1 cellular context compared by ENCODE assay signal in the genomic region with DNA sequence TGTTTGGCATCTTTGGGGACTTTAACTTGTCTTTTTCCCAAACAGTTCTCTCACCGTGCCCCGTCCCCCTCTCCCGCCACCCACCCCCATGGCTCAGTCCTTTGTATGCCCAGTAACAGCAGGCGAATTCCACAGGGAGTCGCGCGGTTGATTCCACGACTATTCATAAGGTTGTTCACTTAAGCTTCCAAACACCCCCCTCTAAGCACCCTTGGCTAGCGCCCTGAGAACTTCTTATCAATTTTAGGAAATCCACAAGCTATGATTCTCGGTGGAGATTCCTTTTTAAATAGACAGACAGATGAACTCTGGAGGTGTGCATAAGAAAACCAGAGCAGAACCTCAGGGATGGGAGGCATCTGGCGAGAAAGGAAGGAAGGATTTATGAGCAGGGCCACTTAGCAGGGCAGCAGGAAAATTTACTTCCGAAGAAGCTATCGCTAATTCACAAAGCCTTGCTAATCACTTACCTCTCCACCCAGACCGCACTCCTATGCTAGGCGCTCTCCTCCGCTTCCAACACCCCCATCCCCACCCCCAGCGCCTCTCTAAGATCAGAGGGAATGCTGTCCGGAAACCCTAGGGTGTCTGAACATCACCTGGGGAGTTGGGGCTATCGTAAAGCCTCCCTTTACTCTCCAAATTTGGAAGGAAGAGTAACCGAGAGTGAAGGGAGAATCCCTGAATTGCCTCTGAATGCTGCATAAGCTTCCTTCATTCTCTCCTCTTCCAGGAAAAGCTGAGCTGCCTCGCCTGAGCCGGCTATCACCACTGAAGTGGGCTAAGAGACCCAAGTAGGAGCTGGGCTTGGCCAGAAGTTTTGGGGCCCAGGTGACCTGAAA.
TF ChIP-seq lines count a peak whose summit lies in the region.

No MANE protein-coding gene starts in this region.

TF ChIP-seq in HepG2, 621 proteins besides CTCF, POLR2A, EP300 and RAD21:
- TF ChIP-seq, protein P1, sequence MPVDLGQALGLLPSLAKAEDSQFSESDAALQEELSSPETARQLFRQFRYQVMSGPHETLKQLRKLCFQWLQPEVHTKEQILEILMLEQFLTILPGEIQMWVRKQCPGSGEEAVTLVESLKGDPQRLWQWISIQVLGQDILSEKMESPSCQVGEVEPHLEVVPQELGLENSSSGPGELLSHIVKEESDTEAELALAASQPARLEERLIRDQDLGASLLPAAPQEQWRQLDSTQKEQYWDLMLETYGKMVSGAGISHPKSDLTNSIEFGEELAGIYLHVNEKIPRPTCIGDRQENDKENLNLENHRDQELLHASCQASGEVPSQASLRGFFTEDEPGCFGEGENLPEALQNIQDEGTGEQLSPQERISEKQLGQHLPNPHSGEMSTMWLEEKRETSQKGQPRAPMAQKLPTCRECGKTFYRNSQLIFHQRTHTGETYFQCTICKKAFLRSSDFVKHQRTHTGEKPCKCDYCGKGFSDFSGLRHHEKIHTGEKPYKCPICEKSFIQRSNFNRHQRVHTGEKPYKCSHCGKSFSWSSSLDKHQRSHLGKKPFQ (CRISPR knock-in tag; IDR thresholded peaks at IDR 0.05; ENCODE audit: insufficient replicate concordance): no peak
- TF ChIP-seq FIP1L1 (IDR thresholded peaks at IDR 0.05; ENCODE audit: borderline replicate concordance, insufficient read depth, low read depth, low read length) (no peak), ZBTB7A (CRISPR knock-in tag; IDR thresholded peaks at IDR 0.05) (no peak), SIN3B (IDR thresholded peaks at IDR 0.05; ENCODE audit: low read length) (no peak), ZNF703 (CRISPR knock-in tag; IDR thresholded peaks at IDR 0.05; ENCODE audit: borderline replicate concordance) (no peak), POGZ (CRISPR knock-in tag; IDR thresholded peaks at IDR 0.05) (no peak), SAP130 (CRISPR knock-in tag; IDR thresholded peaks at IDR 0.05; ENCODE audit: low read depth) (no peak), ZNF235 (CRISPR knock-in tag; IDR thresholded peaks at IDR 0.05; ENCODE audit: borderline replicate concordance) (no peak), HOXA9 (CRISPR knock-in tag; IDR thresholded peaks at IDR 0.05; ENCODE audit: borderline replicate concordance) (no peak)
